Comparison of ENCODE assay signal across 19 cellular contexts in the genomic region with DNA sequence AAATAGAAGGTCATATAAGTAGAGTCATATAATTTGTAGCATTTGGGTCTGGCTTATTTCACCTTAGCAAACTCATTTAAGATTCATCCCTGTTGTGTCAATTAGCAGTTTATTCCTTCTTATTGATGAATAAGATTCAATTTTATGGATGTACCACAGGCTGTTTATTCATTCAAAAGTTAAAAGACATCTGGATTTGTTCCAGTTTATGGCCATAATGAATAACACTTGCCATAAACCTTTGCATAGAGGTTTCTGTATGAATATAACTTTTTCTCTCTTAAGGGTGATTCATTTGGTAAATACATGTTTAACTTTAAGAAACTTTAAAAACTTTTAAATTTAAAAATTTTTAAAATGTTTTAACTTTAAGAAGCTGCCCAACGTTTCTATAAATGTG.
"Had no signal": no experiment of that assay in that cellular context is flagged by ENCODE, and none has a peak within 500 bp of the region (broad histone marks: within the 10 kb centered on the region; RNA-seq: fewer than 3 reads in every experiment).

No MANE protein-coding gene starts in this region.

- H3K4me1 ChIP-seq: stomach had no signal

- ATAC-seq: heart right ventricle; naive thymus-derived CD8-positive, alpha-beta T cell; sciatic nerve had no signal

- H3K27ac ChIP-seq: dorsolateral prefrontal cortex, heart right ventricle, neutrophil, spleen, stomach had no signal

- DNase-seq: cortex of kidney; dorsolateral prefrontal cortex; effector CD8-positive, alpha-beta T cell; foreskin melanocyte; heart right ventricle; hypothalamus; kidney glomerular epithelial cell; mesendoderm; naive thymus-derived CD8-positive, alpha-beta T cell; spleen; stimulated activated CD4-positive, alpha-beta T cell treated with anti-CD3 and anti-CD28 coated beads, Interleukin-15, amount 100 ng/mL, for 24 hours; stimulated activated CD4-positive, alpha-beta T cell treated with anti-CD3 and anti-CD28 coated beads, Interleukin-1b, Interleukin-23, amount 100 ng/mL, for 48 hours; stimulated activated CD4-positive, alpha-beta T cell treated with anti-CD3 and anti-CD28 coated beads, Interleukin-4, amount 100 ng/mL, for 4 hours; stimulated activated naive CD4-positive, alpha-beta T cell; stomach; substantia nigra; trophoblast cell had no signal

- H3K27me3 ChIP-seq: dorsolateral prefrontal cortex, heart right ventricle, neutrophil, spleen, stomach had no signal

- H3K9me3 ChIP-seq: heart right ventricle, neutrophil, stomach had no signal

- H3K36me3 ChIP-seq: neutrophil, spleen had no signal

- H3K4me3 ChIP-seq: dorsolateral prefrontal cortex, heart right ventricle, spleen, stomach had no signal
